Comparison of ENCODE assay signal across 8 cellular contexts in genomic region chr3:112333002-112333385, GRCh38. TPM values are rescaled to one million over a fixed set of nuclear protein-coding genes. Genes with fewer than 3 reads are reported as not detected.
DNase-seq lines count a peak whose midpoint lies in the region; ATAC-seq and TF ChIP-seq lines count a peak whose summit lies in the region.

CD200 (plus strand) TSS chr3:112333156; CDS start chr3:112333213, 57 bp downstream.

- no peak for TF ChIP-seq CTCF in gastrocnemius medialis (IDR thresholded peaks at IDR 0.05 in 4 of 5, conservative IDR thresholded peaks at IDR 0.05 in 1 of 5)

- DNase-seq in astrocyte of the hippocampus (ENCODE audit: low read depth, low spot score) (peak; percentile 84), iPS DF 6.9 (ENCODE audit: low read depth, low spot score) (no peak), gastrocnemius medialis (peak in 1 of 2 donors; percentile 11), NCI-H1694 (lab: John Stamatoyannopoulos, UW) (no peak)

- no peaks in the 10 kb centered on the region for H3K9me3 ChIP-seq in iPS DF 6.9 (ENCODE audit: control insufficient read depth, insufficient read depth, low read length)
- H3K9me3 ChIP-seq in gastrocnemius medialis = no peaks in the 10 kb centered on the region

- H3K9me3 Mint-ChIP-seq in T-helper 1 cell treated with Interleukin-12 subunit alpha and Interleukin-12 subunit beta and Interleukin-4 antibody, amounts not matched to agents 30 μg/mL and 1 μg/mL, for 36 hours = no peaks in the 10 kb centered on the region

- H3K36me3 ChIP-seq in iPS DF 6.9 (ENCODE audit: control insufficient read depth, insufficient read depth, low read length) (no peaks in the 10 kb centered on the region; the same call in 1 of the 2 replicates), gastrocnemius medialis (no peaks in the 10 kb centered on the region)

- peak within 1 kb of the TSS; percentile 83 for H3K4me3 Mint-ChIP-seq in T-helper 1 cell treated with Interleukin-12 subunit alpha and Interleukin-12 subunit beta and Interleukin-4 antibody, amounts not matched to agents 30 μg/mL and 1 μg/mL, for 36 hours

- intact Hi-C loops in gastrocnemius medialis (cut with DNase I; ENCODE audit: low total_unique reads) = no loop called here

- H3K4me1 ChIP-seq in iPS DF 6.9 (ENCODE audit: control insufficient read depth, insufficient read depth, low read length) = peaks cover 5% of the 10 kb centered on the region
- H3K4me1 ChIP-seq in gastrocnemius medialis = no peaks in the 10 kb centered on the region

- no CpG with 5 or more reads among the region's 28 CpGs for WGBS in iPS DF 6.9 (ENCODE audit: insufficient coverage, insufficient read length)

- H3K4me3 ChIP-seq in iPS DF 6.9 (ENCODE audit: low read length) = peak within 1 kb of the TSS; percentile 59; the same call in 1 of the 2 replicates
- peak within 1 kb of the TSS; percentile 46 to 58 (median 54) for H3K4me3 ChIP-seq in gastrocnemius medialis

- ATAC-seq in GM18867 (IDR thresholded peaks at IDR 0.05; ENCODE audit: unreplicated experiment) (peak; percentile 78), HG03432 (IDR thresholded peaks at IDR 0.05; ENCODE audit: unreplicated experiment) (peak; percentile 79), gastrocnemius medialis (peak in 1 of 2 donors; percentile 43), HG03469 (IDR thresholded peaks at IDR 0.05; ENCODE audit: unreplicated experiment) (no peak)

- H3K27ac ChIP-seq in iPS DF 6.9 (ENCODE audit: low read length) (no peak within 1 kb of the TSS), gastrocnemius medialis (peak within 1 kb of the TSS; percentile 45 to 72 (median 59))

- in situ Hi-C loops in gastrocnemius medialis (cut with MboI; ENCODE audit: low sequenced_read_pairs in 4 of 4) = loop anchor here in 1 of 4 donors (25.0 kb wide), 1 partner anchor 179 kb away; no protein-coding TSS in a partner anchor

- H3K27me3 ChIP-seq in iPS DF 6.9 (ENCODE audit: control insufficient read depth, insufficient read depth, low read length) (no peaks in the 10 kb centered on the region), gastrocnemius medialis (peaks cover 6 to 8% (median 8%) of the 10 kb centered on the region in 3 donors)

- peak within 1 kb of the TSS; percentile 84 for H3K27ac Mint-ChIP-seq in T-helper 1 cell treated with Interleukin-12 subunit alpha and Interleukin-12 subunit beta and Interleukin-4 antibody, amounts not matched to agents 30 μg/mL and 1 μg/mL, for 36 hours

- H3K27me3 Mint-ChIP-seq in T-helper 1 cell treated with Interleukin-12 subunit alpha and Interleukin-12 subunit beta and Interleukin-4 antibody, amounts not matched to agents 30 μg/mL and 1 μg/mL, for 36 hours (ENCODE audit: low read depth) = no peaks in the 10 kb centered on the region

- peak in 1 of 2 donors; percentile 29 for TF ChIP-seq POLR2A in gastrocnemius medialis (IDR thresholded peaks at IDR 0.05)

- H3K4me1 Mint-ChIP-seq in T-helper 1 cell treated with Interleukin-12 subunit alpha and Interleukin-12 subunit beta and Interleukin-4 antibody, amounts not matched to agents 30 μg/mL and 1 μg/mL, for 36 hours (ENCODE audit: low read depth) = peaks cover 37% of the 10 kb centered on the region

- H3K36me3 Mint-ChIP-seq in T-helper 1 cell treated with Interleukin-12 subunit alpha and Interleukin-12 subunit beta and Interleukin-4 antibody, amounts not matched to agents 30 μg/mL and 1 μg/mL, for 36 hours (ENCODE audit: low read depth) = peaks cover 3% of the 10 kb centered on the region

RNA-seq across cellular contexts. Expression of gene CD200, which starts in this region (rescaled TPM):
- total RNA-seq in gastrocnemius medialis = under 1 TPM; 0.27 to 0.76 (median 0.36) TPM
